In genomic region chr1:169043823-169044222, GRCh38 we compare ENCODE assay signal across 11 cellular contexts.
A peak's percentile ranks its signal among the peaks of the same experiment; 100 is the strongest.
DNase-seq lines count a peak whose midpoint lies in the region; ATAC-seq, FAIRE-seq and TF ChIP-seq lines count a peak whose summit lies in the region.
"Had no signal": no experiment of that assay in that cellular context is flagged by ENCODE, and none has a peak within 500 bp of the region (broad histone marks: within the 10 kb centered on the region; RNA-seq: fewer than 3 reads in every experiment).

No MANE protein-coding gene starts in this region.

- H3K27ac Mint-ChIP-seq in CD4-positive, CD25-positive, alpha-beta regulatory T cell = peak overlapping the region; percentile 88 to 99 (median 89)
- H3K27ac Mint-ChIP-seq in activated naive CD8-positive, alpha-beta T cell treated with anti-CD3 and anti-CD28 coated beads, Interleukin-2, amount 10 ng/mL, durations not matched to agents 7 days and 5 days = peak overlapping the region; percentile 92

- peak overlapping the region in 3 of 4 donors; percentile 6 to 85 (median 75) for H3K4me3 Mint-ChIP-seq in CD4-positive, CD25-positive, alpha-beta regulatory T cell
- peak overlapping the region; percentile 65 for H3K4me3 Mint-ChIP-seq in activated naive CD8-positive, alpha-beta T cell treated with anti-CD3 and anti-CD28 coated beads, Interleukin-2, amount 10 ng/mL, durations not matched to agents 7 days and 5 days

- POLR2A ChIA-PET in activated naive CD8-positive, alpha-beta T cell treated with anti-CD3 and anti-CD28 coated beads, Interleukin-2, amount 10 ng/mL, durations not matched to agents 7 days and 5 days (lab: Charles Lee) = interaction anchor here (0.6 kb wide), 1 partner anchor 510 kb away, joined by 3 read pairs; no protein-coding TSS in a partner anchor

- no peak for ATAC-seq in CD4-positive, CD25-positive, alpha-beta regulatory T cell (ENCODE audit: low read depth in 2 of 2)
- ATAC-seq in HG03135 (IDR thresholded peaks at IDR 0.05; ENCODE audit: unreplicated experiment) = peak; percentile 8
- ATAC-seq in activated naive CD8-positive, alpha-beta T cell treated with anti-CD3 and anti-CD28 coated beads, Interleukin-2, amount 10 ng/mL, durations not matched to agents 7 days and 5 days (ENCODE audit: low read depth) = peak; percentile 7
- no peak for ATAC-seq in HG03571 (IDR thresholded peaks at IDR 0.05; ENCODE audit: unreplicated experiment)
- ATAC-seq: gastrocnemius medialis had no signal

- no peaks in the 10 kb centered on the region for H3K36me3 Mint-ChIP-seq in CD4-positive, CD25-positive, alpha-beta regulatory T cell
- H3K36me3 Mint-ChIP-seq in activated naive CD8-positive, alpha-beta T cell treated with anti-CD3 and anti-CD28 coated beads, Interleukin-2, amount 10 ng/mL, durations not matched to agents 7 days and 5 days = peaks cover 24% of the 10 kb centered on the region

- no peaks in the 10 kb centered on the region for H3K27me3 Mint-ChIP-seq in CD4-positive, CD25-positive, alpha-beta regulatory T cell
- no peaks in the 10 kb centered on the region for H3K27me3 Mint-ChIP-seq in activated naive CD8-positive, alpha-beta T cell treated with anti-CD3 and anti-CD28 coated beads, Interleukin-2, amount 10 ng/mL, durations not matched to agents 7 days and 5 days

- no peak for TF ChIP-seq POLR2A in GM12892 (IDR thresholded peaks at IDR 0.05; ENCODE audit: low read depth, low read length)

- peak overlapping the region; percentile 58 for H3K27ac ChIP-seq in CD4-positive, CD25-positive, alpha-beta regulatory T cell (ENCODE audit: insufficient read depth, low read length, poor library complexity, severe bottlenecking)
- H3K27ac ChIP-seq: gastrocnemius medialis had no signal

- no peaks in the 10 kb centered on the region for H3K27me3 ChIP-seq in CD4-positive, CD25-positive, alpha-beta regulatory T cell (ENCODE audit: control insufficient read depth, insufficient read depth, low read length)
- H3K27me3 ChIP-seq: gastrocnemius medialis had no signal

- peaks cover 0 to 2% (median 0%) of the 10 kb centered on the region in 7 donors for H3K9me3 Mint-ChIP-seq in CD4-positive, CD25-positive, alpha-beta regulatory T cell
- H3K9me3 Mint-ChIP-seq in activated naive CD8-positive, alpha-beta T cell treated with anti-CD3 and anti-CD28 coated beads, Interleukin-2, amount 10 ng/mL, durations not matched to agents 7 days and 5 days = peaks cover 10% of the 10 kb centered on the region

- H3K4me3 ChIP-seq in CD4-positive, CD25-positive, alpha-beta regulatory T cell (ENCODE audit: low read depth, low read length) = peak overlapping the region; percentile 60
- H3K4me3 ChIP-seq: gastrocnemius medialis had no signal

- H3K4me1 Mint-ChIP-seq in CD4-positive, CD25-positive, alpha-beta regulatory T cell = peaks cover 18 to 59% (median 44%) of the 10 kb centered on the region in 4 donors
- H3K4me1 Mint-ChIP-seq in activated naive CD8-positive, alpha-beta T cell treated with anti-CD3 and anti-CD28 coated beads, Interleukin-2, amount 10 ng/mL, durations not matched to agents 7 days and 5 days = peaks cover 49% of the 10 kb centered on the region

- peak; percentile 53 for FAIRE-seq in GM12892 (lab: Jason Lieb, UNC)

- no peaks in the 10 kb centered on the region for H3K36me3 ChIP-seq in CD4-positive, CD25-positive, alpha-beta regulatory T cell (ENCODE audit: control insufficient read depth, insufficient read depth, low read length)
- H3K36me3 ChIP-seq: gastrocnemius medialis had no signal

- H3K9me3 ChIP-seq in CD4-positive, CD25-positive, alpha-beta regulatory T cell (ENCODE audit: control insufficient read depth in 2 of 2, low read length in 2 of 2) = no peaks in the 10 kb centered on the region
- H3K9me3 ChIP-seq: Caco-2, gastrocnemius medialis had no signal

- DNase-seq in CD4-positive, CD25-positive, alpha-beta regulatory T cell = no peak
- DNase-seq in GM12892 (ENCODE audit: insufficient read length) = no peak
- peak; percentile 41 for DNase-seq in activated naive CD8-positive, alpha-beta T cell treated with anti-CD3 and anti-CD28 coated beads, Interleukin-2, amount 10 ng/mL, durations not matched to agents 7 days and 5 days
- no peak for DNase-seq in T-helper 9 cell
- DNase-seq in HK-2 (ENCODE audit: unreplicated experiment) = no peak
- DNase-seq in NCI-H2081 treated with DMSO at 0.1 percent for 48 hours (lab: John Stamatoyannopoulos, UW) = no peak
- DNase-seq: Caco-2, gastrocnemius medialis, SHP77 treated with DMSO at 0.1 percent for 48 hours had no signal

- peaks cover 23% of the 10 kb centered on the region for H3K4me1 ChIP-seq in CD4-positive, CD25-positive, alpha-beta regulatory T cell (ENCODE audit: control insufficient read depth, insufficient read depth, low read length, poor library complexity, severe bottlenecking)
- H3K4me1 ChIP-seq: Caco-2 had no signal

Comparison
In these comparisons a context has a peak if more than half of its experiments do, and no peak if none do; other contexts are left out.
1. ATAC-seq: peak in HG03135 (single experiment) and activated naive CD8-positive, alpha-beta T cell treated with anti-CD3 and anti-CD28 coated beads, Interleukin-2, amount 10 ng/mL, durations not matched to agents 7 days and 5 days (single experiment); none in CD4-positive, CD25-positive, alpha-beta regulatory T cell (0 of 2) and HG03571 (single experiment).